14 cellular contexts compared by ENCODE assay signal in the genomic region with DNA sequence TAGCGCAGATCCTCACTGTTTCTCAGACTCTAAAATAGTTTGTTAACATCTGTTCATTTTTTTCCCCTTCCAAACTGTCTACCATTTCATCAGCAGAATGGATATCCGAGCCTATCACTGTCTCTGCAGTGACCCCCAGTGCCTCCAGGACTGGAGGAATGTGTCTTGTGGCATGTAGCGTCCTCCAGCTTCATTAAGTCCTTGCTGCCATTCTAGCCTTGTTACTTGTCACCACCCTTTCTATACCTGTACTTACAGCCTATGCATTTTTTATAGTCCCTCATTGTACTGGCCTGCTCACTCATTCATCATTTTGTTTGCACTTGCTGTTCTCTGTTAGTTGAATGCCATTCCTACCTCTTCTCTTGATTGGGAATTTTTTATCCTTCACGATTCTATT.
DNase-seq lines count a peak whose midpoint lies in the region; ATAC-seq and TF ChIP-seq lines count a peak whose summit lies in the region.
"Had no signal": no experiment of that assay in that cellular context is flagged by ENCODE, and none has a peak within 500 bp of the region (broad histone marks: within the 10 kb centered on the region; RNA-seq: fewer than 3 reads in every experiment).

No MANE protein-coding gene starts in this region.

- no peak overlapping the region for H3K4me3 Mint-ChIP-seq in chondrocyte (ENCODE audit: unreplicated experiment)
- no peak overlapping the region for H3K4me3 Mint-ChIP-seq in osteocyte (ENCODE audit: unreplicated experiment)
- H3K4me3 Mint-ChIP-seq: CD14-positive monocyte; CD8-positive, alpha-beta T cell; H9 had no signal

- DNase-seq in DMS 273 treated with DMSO at 0.1 percent for 48 hours (lab: John Stamatoyannopoulos, UW) (peak; percentile 36), IMR-90 (no peak), chondrocyte (ENCODE audit: low spot score) (no peak), osteocyte (ENCODE audit: extremely low spot score, unreplicated experiment) (no peak), epidermal melanocyte (ENCODE audit: insufficient read length, low spot score) (no peak), SK-N-SH (no peak), hippocampal formation (lab: John Stamatoyannopoulos, UW) (no peak)
- DNase-seq: CD8-positive, alpha-beta T cell; COR-L47; DMS53; GF-D8; GM23248; H9 had no signal

- no peak overlapping the region for H3K23ac ChIP-seq in IMR-90 (ENCODE audit: low read depth, low read length)

- H3K4me3 ChIP-seq in IMR-90 (ENCODE audit: insufficient read depth, low read depth, low read length) (no peak overlapping the region), SK-N-SH (ENCODE audit: low read depth in 2 of 2, low read length in 1 of 2) (no peak overlapping the region)
- H3K4me3 ChIP-seq: GM23248 had no signal

- H3K14ac ChIP-seq in IMR-90 (replicated peaks; ENCODE audit: low read depth, low read length) = no peak overlapping the region; the same call in 1 of the 2 replicates

- TF ChIP-seq EP300 in SK-N-SH (IDR thresholded peaks at IDR 0.05; ENCODE audit: borderline replicate concordance in 1 of 2, low read depth in 1 of 2, low read length in 1 of 2) = no peak

- H3K27me3 ChIP-seq in IMR-90 (ENCODE audit: control insufficient read depth, insufficient read depth, low read length) = no peaks in the 10 kb centered on the region
- no peaks in the 10 kb centered on the region for H3K27me3 ChIP-seq in SK-N-SH (ENCODE audit: insufficient read depth)

- no peak overlapping the region for H4K5ac ChIP-seq in IMR-90 (ENCODE audit: low read depth, low read length)

- peak overlapping the region; percentile 62; the same call in 1 of the 2 replicates for H2BK120ac ChIP-seq in IMR-90 (ENCODE audit: low read depth, low read length)

- H4K20me1 ChIP-seq in IMR-90 (ENCODE audit: insufficient read depth, low read length) (no peaks in the 10 kb centered on the region), SK-N-SH (ENCODE audit: insufficient read depth) (no peaks in the 10 kb centered on the region)

- no peak overlapping the region for H3K56ac ChIP-seq in IMR-90 (ENCODE audit: extremely low read depth, insufficient read depth, low read length)

- intact Hi-C loops in IMR-90 (cut with micrococcal nuclease) = no loop called here

- H3K9ac ChIP-seq in IMR-90 (ENCODE audit: low read depth, low read length) (no peak overlapping the region), SK-N-SH (no peak overlapping the region)
- H3K9ac ChIP-seq: GM23248 had no signal

- H3K27ac Mint-ChIP-seq in chondrocyte (ENCODE audit: unreplicated experiment) (peak overlapping the region; percentile 38), osteocyte (ENCODE audit: unreplicated experiment) (peak overlapping the region; percentile 78)
- H3K27ac Mint-ChIP-seq: CD14-positive monocyte; CD8-positive, alpha-beta T cell had no signal

- peaks cover 7% of the 10 kb centered on the region for H3K4me1 ChIP-seq in IMR-90 (ENCODE audit: control insufficient read depth, insufficient read depth, low read length)
- H3K4me1 ChIP-seq in SK-N-SH (ENCODE audit: control insufficient read depth in 1 of 2, insufficient read depth in 2 of 2, low read depth in 1 of 2, low read length in 1 of 2) = peaks cover 2 to 12% of the 10 kb centered on the region in 2 experiments; a peak in 1 of 4 replicates

- H3K9me1 ChIP-seq in IMR-90 (ENCODE audit: insufficient read depth, low read length) = peaks cover 3% of the 10 kb centered on the region

- H4K91ac ChIP-seq in IMR-90 (ENCODE audit: insufficient read depth, low read depth, low read length) = no peak overlapping the region; the same call in 1 of the 2 replicates

- peak overlapping the region; percentile 72; the same call in 1 of the 2 replicates for H3K4ac ChIP-seq in IMR-90 (ENCODE audit: low read depth, low read length)

- H3K79me2 ChIP-seq in SK-N-SH (ENCODE audit: insufficient read depth) = no peaks in the 10 kb centered on the region

- H2AK9ac ChIP-seq in IMR-90 (replicated peaks; ENCODE audit: low read depth, low read length, poor library complexity) = no peak overlapping the region

- no peaks in the 10 kb centered on the region for H3K9me3 Mint-ChIP-seq in chondrocyte (ENCODE audit: low read depth)
- H3K9me3 Mint-ChIP-seq in osteocyte (ENCODE audit: unreplicated experiment) = no peaks in the 10 kb centered on the region
- H3K9me3 Mint-ChIP-seq: CD8-positive, alpha-beta T cell; H9 had no signal

- H3K9me3 ChIP-seq in IMR-90 (ENCODE audit: control insufficient read depth, insufficient read depth, low read length) (no peaks in the 10 kb centered on the region), SK-N-SH (no peaks in the 10 kb centered on the region)

- BruUV-seq in IMR-90 (replicated peaks; lab: Mats Ljungman, UMichigan) = no TSS peak

- H2AFZ ChIP-seq in IMR-90 (replicated peaks; ENCODE audit: low read length, poor library complexity) (no peak overlapping the region), SK-N-SH (ENCODE audit: low read depth) (no peak overlapping the region)
- H2AFZ ChIP-seq: GM23248 had no signal

- H3K4me1 Mint-ChIP-seq in chondrocyte (ENCODE audit: low read depth) (peaks cover 56% of the 10 kb centered on the region), osteocyte (ENCODE audit: unreplicated experiment) (peaks cover 54% of the 10 kb centered on the region)
- H3K4me1 Mint-ChIP-seq: CD14-positive monocyte had no signal

- peak overlapping the region; percentile 86; the same call in 1 of the 2 replicates for H2AK5ac ChIP-seq in IMR-90 (ENCODE audit: low read depth, low read length)

- H3K36me3 Mint-ChIP-seq in chondrocyte (ENCODE audit: low read depth) = no peaks in the 10 kb centered on the region
- H3K36me3 Mint-ChIP-seq in osteocyte (ENCODE audit: unreplicated experiment) = no peaks in the 10 kb centered on the region
- H3K36me3 Mint-ChIP-seq: CD14-positive monocyte; CD8-positive, alpha-beta T cell had no signal

- H3K27ac ChIP-seq in IMR-90 (ENCODE audit: insufficient read depth, low read length) (no peak overlapping the region), SK-N-SH (ENCODE audit: low read depth in 2 of 2, low read length in 1 of 2) (no peak overlapping the region)
- H3K27ac ChIP-seq: GM23248 had no signal

- H3F3A ChIP-seq in SK-N-SH (replicated peaks; ENCODE audit: insufficient read depth) = peaks cover 7% of the 10 kb centered on the region

- WGBS in IMR-90 (ENCODE audit: extremely low coverage in 2 of 2, insufficient read length in 1 of 2), 2 experiments = no CpG with 5 or more reads among the region's 4 CpGs
- WGBS in SK-N-SH (ENCODE audit: low lambda C conversion rate) = 87% methylated on average over 4 of the region's 4 CpGs

- no peak for TF ChIP-seq POLR2A in IMR-90 (IDR thresholded peaks at IDR 0.05; ENCODE audit: low read depth, low read length)

- H3K27me3 Mint-ChIP-seq in chondrocyte (ENCODE audit: low read depth) (no peaks in the 10 kb centered on the region), osteocyte (ENCODE audit: unreplicated experiment) (no peaks in the 10 kb centered on the region)

- no peak for ATAC-seq in IMR-90 (ENCODE audit: low read depth)
- ATAC-seq: CD8-positive, alpha-beta T cell had no signal

- H3K18ac ChIP-seq in IMR-90 (ENCODE audit: low read depth, low read length) = peak overlapping the region; percentile 35; the same call in 1 of the 2 replicates

- H3K36me3 ChIP-seq in IMR-90 (ENCODE audit: control insufficient read depth, insufficient read depth, low read length) = no peaks in the 10 kb centered on the region
- H3K36me3 ChIP-seq in SK-N-SH (replicated peaks in 1 of 2; ENCODE audit: control insufficient read depth in 1 of 2, insufficient read depth in 2 of 2, low read length in 1 of 2) = no peaks in the 10 kb centered on the region

- POLR2A ChIA-PET in IMR-90 (lab: Charles Lee; ENCODE audit: unreplicated experiment) = no interaction called here
- POLR2A ChIA-PET in SK-N-SH (lab: Yijun Ruan, JAX) = no interaction called here

- H4K8ac ChIP-seq in IMR-90 (ENCODE audit: low read depth in 2 of 2, low read length in 2 of 2) = no peak overlapping the region

- H2BK20ac ChIP-seq in IMR-90 (ENCODE audit: low read depth, low read length) = peak overlapping the region; percentile 11; the same call in 1 of the 2 replicates

- dilution Hi-C loops in IMR-90 (cut with HindIII; ENCODE audit: low sequenced_read_pairs, unreplicated experiment) = no loop called here

- no peaks in the 10 kb centered on the region for H3K9me2 ChIP-seq in SK-N-SH

- H3K79me1 ChIP-seq in IMR-90 (ENCODE audit: low read depth in 1 of 2, low read length in 2 of 2) = 0 out of 4 replicates have a peak, but pooled peaks cover 0 to 3% of the 10 kb centered on the region in 2 experiments

- CTCF ChIA-PET in IMR-90 (lab: Yijun Ruan, JAX) (no interaction called here), SK-N-SH (lab: Yijun Ruan, JAX) (interaction anchor here (1.2 kb wide), 1 partner anchor 11 kb away, joined by 3 read pairs; no protein-coding TSS in a partner anchor)

- no peak overlapping the region for H3K4me2 ChIP-seq in IMR-90 (ENCODE audit: low read depth, low read length)
- H3K4me2 ChIP-seq in SK-N-SH = no peak overlapping the region

- TF ChIP-seq RAD21 in IMR-90 (IDR thresholded peaks at IDR 0.05; ENCODE audit: low read length) = no peak
- TF ChIP-seq RAD21 in SK-N-SH (IDR thresholded peaks at IDR 0.05; ENCODE audit: low read length) = no peak

- in situ Hi-C loops in IMR-90 (cut with MboI; ENCODE audit: low sequenced_read_pairs) = no loop called here

- TF ChIP-seq CTCF in IMR-90 (conservative IDR thresholded peaks at IDR 0.05; ENCODE audit: low read depth, low read length) (no peak), chondrocyte (IDR thresholded peaks at IDR 0.05) (no peak), osteocyte (IDR thresholded peaks at IDR 0.05) (no peak), SK-N-SH (IDR thresholded peaks at IDR 0.05) (no peak)

- peak overlapping the region; percentile 76; the same call in 2 of the 3 replicates for H2BK15ac ChIP-seq in IMR-90 (ENCODE audit: low read depth, low read length)

- no peak overlapping the region for H2BK5ac ChIP-seq in IMR-90 (ENCODE audit: low read depth, low read length, poor library complexity, severe bottlenecking)

TF ChIP-seq in IMR-90, 13 proteins besides CTCF, POLR2A, EP300 and RAD21 (continues in another document):
- no peak for TF ChIP-seq CHD1 (IDR thresholded peaks at IDR 0.05; ENCODE audit: low read depth, low read length)
- TF ChIP-seq RFX5 (IDR thresholded peaks at IDR 0.05; ENCODE audit: low read depth, low read length) = no peak
- TF ChIP-seq CEBPB (IDR thresholded peaks at IDR 0.05; ENCODE audit: low read depth, low read length) = no peak
- TF ChIP-seq SMC3 (IDR thresholded peaks at IDR 0.05; ENCODE audit: low read depth, low read length) = no peak

TF ChIP-seq in SK-N-SH, 30 proteins besides CTCF, POLR2A, EP300 and RAD21 (continues in another document):
- TF ChIP-seq FOXJ3 (CRISPR knock-in tag; IDR thresholded peaks at IDR 0.05) (no peak), EZH2phosphoT487 (IDR thresholded peaks at IDR 0.05; ENCODE audit: borderline replicate concordance, low read depth) (no peak), FOSL2 (IDR thresholded peaks at IDR 0.05; ENCODE audit: borderline replicate concordance, low read depth) (no peak)
